Comparison of ENCODE assay signal across 11 cellular contexts in the genomic region with DNA sequence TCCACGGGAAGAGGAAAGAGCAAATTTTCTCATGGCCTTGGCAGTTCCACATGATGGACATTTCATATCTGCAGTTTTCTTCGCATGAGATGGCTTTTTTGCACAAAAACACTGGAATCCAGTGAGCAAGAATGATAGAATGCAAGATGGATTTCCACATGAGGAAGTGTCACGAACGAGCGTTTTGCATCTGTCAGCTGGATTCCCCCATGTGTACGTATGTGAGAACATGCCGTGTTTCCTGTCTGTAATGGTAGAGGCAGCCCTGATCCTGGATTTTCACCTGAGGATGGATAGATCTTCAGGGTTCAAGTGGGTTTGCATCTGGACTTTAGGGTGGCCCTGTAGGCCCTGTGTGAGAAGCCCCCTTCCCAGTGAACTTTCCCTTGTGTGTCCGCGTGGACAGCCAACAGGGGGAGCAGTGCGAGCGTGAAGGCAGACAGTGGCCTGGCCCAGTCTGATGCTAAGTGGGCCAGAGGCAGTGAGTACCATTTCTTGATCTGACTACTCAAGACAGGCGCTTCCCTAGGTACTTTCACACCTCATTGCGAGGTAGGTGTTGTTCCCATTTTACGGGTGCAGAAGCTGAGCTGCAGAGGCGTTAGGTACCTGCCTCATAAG. TPM values are rescaled to one million over a fixed set of nuclear protein-coding genes. Genes with fewer than 3 reads are reported as not detected.
DNase-seq lines count a peak whose midpoint lies in the region; ATAC-seq, FAIRE-seq and TF ChIP-seq lines count a peak whose summit lies in the region.
"Not testable (repeated sequence)": the region's sequence is repeated elsewhere in the genome, so short reads cannot be mapped to it uniquely, and the experiment has no call there.
"Had no signal": no experiment of that assay in that cellular context is flagged by ENCODE, and none has a peak within 500 bp of the region (broad histone marks: within the 10 kb centered on the region; RNA-seq: fewer than 3 reads in every experiment).

No MANE protein-coding gene starts in this region.

- H3K4me3 ChIP-seq in BE2C (ENCODE audit: low read depth, low read length); bronchial epithelial cell (ENCODE audit: low read depth, low read length); naive thymus-derived CD4-positive, alpha-beta T cell (ENCODE audit: low read length): not testable (repeated sequence)
- H3K4me3 ChIP-seq in OCI-LY3 (ENCODE audit: low read length) = peak overlapping the region; percentile 39; the same call in 1 of the 2 replicates

- H3K27me3 Mint-ChIP-seq in naive thymus-derived CD4-positive, alpha-beta T cell = not testable (repeated sequence)

- not testable (repeated sequence) for FAIRE-seq in bronchial epithelial cell (lab: Jason Lieb, UNC)

- not testable (repeated sequence) for H3K9me3 ChIP-seq in BE2C; OCI-LY3 (ENCODE audit: insufficient read depth, low read length); naive thymus-derived CD4-positive, alpha-beta T cell (ENCODE audit: control insufficient read depth in 2 of 3, low read length in 3 of 3)

- CTCF ChIA-PET in naive thymus-derived CD4-positive, alpha-beta T cell (lab: Charles Lee) = not testable (repeated sequence)

- not testable (repeated sequence) for H3K27me3 ChIP-seq in BE2C; OCI-LY3 (ENCODE audit: low read depth, low read length); bronchial epithelial cell (ENCODE audit: control insufficient read depth, insufficient read depth, low read length); naive thymus-derived CD4-positive, alpha-beta T cell (ENCODE audit: control insufficient read depth in 2 of 2, insufficient read depth in 2 of 2, low read length in 2 of 2)

- H3K4me1 ChIP-seq in BE2C = not testable (repeated sequence)
- peaks cover 30% of the 10 kb centered on the region for H3K4me1 ChIP-seq in OCI-LY3 (ENCODE audit: low read length)
- peaks cover 0 to 14% of the 10 kb centered on the region in 2 donors for H3K4me1 ChIP-seq in naive thymus-derived CD4-positive, alpha-beta T cell (ENCODE audit: control insufficient read depth in 2 of 2, insufficient read depth in 2 of 2, low read length in 2 of 2)

- POLR2A ChIA-PET in naive thymus-derived CD4-positive, alpha-beta T cell (lab: Charles Lee) = not testable (repeated sequence)

- H3K9ac ChIP-seq in OCI-LY3 (ENCODE audit: low read length) = not testable (repeated sequence)

- peaks cover 26 to 52% (median 39%) of the 10 kb centered on the region in 7 donors for H3K4me1 Mint-ChIP-seq in naive thymus-derived CD4-positive, alpha-beta T cell

- H3K9me3 Mint-ChIP-seq in naive thymus-derived CD4-positive, alpha-beta T cell = not testable (repeated sequence)

- H2AFZ ChIP-seq in OCI-LY3 (ENCODE audit: low read depth, low read length) = not testable (repeated sequence)

- peak overlapping the region; percentile 58 for H3K4me2 ChIP-seq in OCI-LY3 (ENCODE audit: low read length)

- peak overlapping the region; percentile 49 for H3K27ac ChIP-seq in OCI-LY3 (ENCODE audit: low read length)
- H3K27ac ChIP-seq in naive thymus-derived CD4-positive, alpha-beta T cell (ENCODE audit: low read depth, low read length) = not testable (repeated sequence)

- peaks cover 36% of the 10 kb centered on the region for H3K79me2 ChIP-seq in OCI-LY3 (ENCODE audit: low read length)

- DNase-seq in BE2C (peak; percentile 68), head of caudate nucleus (peak in 31 of 42 donors; percentile 27 to 83 (median 55))
- DNase-seq in GM13976 (ENCODE audit: low spot score); bronchial epithelial cell (ENCODE audit: low read depth): not testable (repeated sequence)
- DNase-seq in activated CD8-positive, alpha-beta memory T cell treated with anti-CD3 and anti-CD28 coated beads, Interleukin-2, amount 50 U/mL, for 48 hours = peak; percentile 67
- DNase-seq in naive thymus-derived CD4-positive, alpha-beta T cell = peak in 1 of 9 donors; percentile 28
- DNase-seq in stimulated activated CD8-positive, alpha-beta memory T cell treated with anti-CD3 and anti-CD28 coated beads, Interleukin-4, amount 100 ng/mL, for 48 hours = peak; percentile 62

- H3K27ac Mint-ChIP-seq in naive thymus-derived CD4-positive, alpha-beta T cell = peak overlapping the region in 4 of 9 donors; percentile 14 to 75 (median 56)

- peak overlapping the region; percentile 17 to 94 (median 85) for H3K4me3 Mint-ChIP-seq in naive thymus-derived CD4-positive, alpha-beta T cell

- H3K36me3 Mint-ChIP-seq in naive thymus-derived CD4-positive, alpha-beta T cell = not testable (repeated sequence)

- intact Hi-C loops in head of caudate nucleus (cut with DNase I) = loop anchor here (10.0 kb wide), 1 partner anchor 55 kb away; no protein-coding TSS in a partner anchor
- intact Hi-C loops in naive thymus-derived CD4-positive, alpha-beta T cell (cut with micrococcal nuclease) = loop anchor here in 1 of 2 donors (5.0 to 10.0 kb wide), 4 partner anchors 132 to 745 kb away; partner anchors contain the start of genes HCFC1R1, THOC6, TNFRSF12A and ZNF263

- not testable (repeated sequence) for ATAC-seq in naive thymus-derived CD4-positive, alpha-beta T cell

- H4K20me1 ChIP-seq in OCI-LY3 (ENCODE audit: insufficient read depth, low read length) = peaks cover 21% of the 10 kb centered on the region

- H3K36me3 ChIP-seq in BE2C; OCI-LY3 (replicated peaks; ENCODE audit: low read depth, low read length); bronchial epithelial cell (ENCODE audit: control insufficient read depth, insufficient read depth, low read length); naive thymus-derived CD4-positive, alpha-beta T cell (ENCODE audit: control insufficient read depth in 2 of 3, insufficient read depth in 3 of 3, low read length in 3 of 3): not testable (repeated sequence)

- TF ChIP-seq CTCF in BE2C (IDR thresholded peaks at IDR 0.05; ENCODE audit: low read depth, low read length) = peak; percentile 53
- peak; percentile 49 for TF ChIP-seq CTCF in GM13976 (IDR thresholded peaks at IDR 0.05; ENCODE audit: borderline replicate concordance, control extremely low read depth, extremely low read depth, insufficient read depth, missing control alignments)
- peak; percentile 57 for TF ChIP-seq CTCF in OCI-LY3 (IDR thresholded peaks at IDR 0.05; ENCODE audit: low read depth, low read length)
- TF ChIP-seq CTCF in bronchial epithelial cell (IDR thresholded peaks at IDR 0.05; ENCODE audit: insufficient read depth, low read length, severe bottlenecking) = peak; percentile 44

- in situ Hi-C loops in GM13976 (cut with MboI; ENCODE audit: low sequenced_read_pairs, unreplicated experiment) = not testable (repeated sequence)

RNA-seq across cellular contexts. Expression of gene PDPK1, which starts 2.1 kb away (rescaled TPM):
- polyA plus RNA-seq in BE2C (2012; ENCODE audit: insufficient read depth, insufficient read length, low read depth) = 52.4 TPM
- 11.8 and 17.7 TPM in 2 replicates for total RNA-seq in bronchial epithelial cell
- total RNA-seq in naive thymus-derived CD4-positive, alpha-beta T cell = 10 to 100 TPM; 52.2 to 71.5 (median 58.3) TPM
- polyA plus RNA-seq in naive thymus-derived CD4-positive, alpha-beta T cell = 10 to 100 TPM; 30.7 to 43.5 TPM

RNA-seq across cellular contexts. Expression of gene CEMP1, which starts 8.7 kb away (rescaled TPM):
- polyA plus RNA-seq in BE2C (2012; ENCODE audit: insufficient read depth, insufficient read length, low read depth) = 4.7 TPM
- 0.26 TPM in 1 of 2 replicates, not detected in the other for total RNA-seq in bronchial epithelial cell
- 1 to 10 TPM in 3 of 5 experiments, not detected in 2; 1.4 to 3.3 (median 2.8) TPM for total RNA-seq in naive thymus-derived CD4-positive, alpha-beta T cell
- polyA plus RNA-seq in naive thymus-derived CD4-positive, alpha-beta T cell = 1 to 10 TPM; 3.7 to 7.3 TPM
- total RNA-seq: cardiac septum, glomerular endothelial cell, mesenteric fat pad had no signal

RNA-seq across cellular contexts. Expression of gene AMDHD2, which starts 19.8 kb away (rescaled TPM):
- polyA plus RNA-seq in BE2C (2012; ENCODE audit: insufficient read depth, insufficient read length, low read depth) = 39.4 TPM
- total RNA-seq in bronchial epithelial cell = 27.7 and 35.8 TPM in 2 replicates
- 100 to 1,000 TPM in 4 of 5 experiments, 10 to 100 TPM in 1; 60.0 to 258 (median 112) TPM for total RNA-seq in naive thymus-derived CD4-positive, alpha-beta T cell
- 10 to 100 TPM; 15.0 to 22.5 TPM for polyA plus RNA-seq in naive thymus-derived CD4-positive, alpha-beta T cell

RNA-seq across cellular contexts. Expression of gene ATP6V0C, which starts 26.2 kb away (rescaled TPM):
- 645 TPM for polyA plus RNA-seq in BE2C (2012; ENCODE audit: insufficient read depth, insufficient read length, low read depth)
- total RNA-seq in bronchial epithelial cell = 7.9 and 13.2 TPM in 2 replicates
- total RNA-seq in naive thymus-derived CD4-positive, alpha-beta T cell = 100 to 1,000 TPM in 4 of 5 experiments, 10 to 100 TPM in 1; 98.2 to 303 (median 113) TPM
- 10 to 100 TPM; 76.5 to 96.9 TPM for polyA plus RNA-seq in naive thymus-derived CD4-positive, alpha-beta T cell
